In genomic region chr1:219773775-219774174, GRCh38 we compare ENCODE assay signal across 1 cellular context.
TF ChIP-seq lines count a peak whose summit lies in the region.

No MANE protein-coding gene starts in this region.

TF ChIP-seq in GM12878, 131 proteins besides CTCF, POLR2A, EP300 and RAD21 (continued from another document and continues in another):
- TF ChIP-seq ZBTB11 (CRISPR knock-in tag; IDR thresholded peaks at IDR 0.05) (no peak), PAX8 (IDR thresholded peaks at IDR 0.05) (no peak), HSF1 (IDR thresholded peaks at IDR 0.05; ENCODE audit: low read depth, low read length) (no peak), GATAD2B (conservative IDR thresholded peaks at IDR 0.05; ENCODE audit: low read depth) (no peak), MEF2A (IDR thresholded peaks at IDR 0.05; ENCODE audit: insufficient read depth, low read depth, low read length) (0 out of 2 replicates have a peak, but pooled peaks have one; percentile 27), SRF (IDR thresholded peaks at IDR 0.05; ENCODE audit: low read depth in 2 of 2, low read length in 2 of 2) (no peak), ZNF24 (IDR thresholded peaks at IDR 0.05) (no peak), BCL11A (IDR thresholded peaks at IDR 0.05; ENCODE audit: low read depth, low read length) (no peak), IRF3 (IDR thresholded peaks at IDR 0.05) (no peak), RAD51 (IDR thresholded peaks at IDR 0.05) (no peak), CBX5 (IDR thresholded peaks at IDR 0.05; ENCODE audit: low read depth) (no peak), BACH1 (IDR thresholded peaks at IDR 0.05; ENCODE audit: borderline replicate concordance) (no peak), ASH2L (IDR thresholded peaks at IDR 0.05; ENCODE audit: borderline replicate concordance, low read depth) (no peak), DPF2 (IDR thresholded peaks at IDR 0.05) (no peak), POU2F2 (IDR thresholded peaks at IDR 0.05; ENCODE audit: borderline replicate concordance, low read depth, low read length) (peak; percentile 94), ETV6 (conservative IDR thresholded peaks at IDR 0.05 in 1 of 2, IDR thresholded peaks at IDR 0.05 in 1 of 2; ENCODE audit: borderline replicate concordance in 1 of 2, low read depth in 1 of 2) (no peak), MXI1 (IDR thresholded peaks at IDR 0.05; ENCODE audit: low read depth, low read length) (no peak), IKZF2 (IDR thresholded peaks at IDR 0.05) (peak; percentile 28 to 62; a peak in 3 of 4 replicates), CBFB (IDR thresholded peaks at IDR 0.05; ENCODE audit: low read depth) (no peak), RCOR1 (conservative IDR thresholded peaks at IDR 0.05; ENCODE audit: low read depth, low read length) (no peak), SIN3A (IDR thresholded peaks at IDR 0.05; ENCODE audit: low read depth, low read length) (no peak), EGR1 (IDR thresholded peaks at IDR 0.05; ENCODE audit: borderline replicate concordance in 1 of 2, low read depth in 2 of 2, low read length in 2 of 2) (no peak), NR2C1 (IDR thresholded peaks at IDR 0.05) (no peak), NRF1 (conservative IDR thresholded peaks at IDR 0.05; ENCODE audit: low read depth, low read length) (no peak), HDAC6 (IDR thresholded peaks at IDR 0.05; ENCODE audit: unreplicated experiment) (no peak), JUND (IDR thresholded peaks at IDR 0.05; ENCODE audit: low read depth, low read length) (no peak), TAF1 (IDR thresholded peaks at IDR 0.05; ENCODE audit: borderline replicate concordance, low read depth, low read length) (no peak), YY1 (IDR thresholded peaks at IDR 0.05; ENCODE audit: low read depth, low read length) (no peak), IKZF1 (conservative IDR thresholded peaks at IDR 0.05) (0 out of 2 replicates have a peak, but pooled peaks have one; percentile 9), ZBTB40 (IDR thresholded peaks at IDR 0.05; ENCODE audit: borderline replicate concordance) (no peak; the same call in 1 of the 2 replicates), POLR2AphosphoS2 (IDR thresholded peaks at IDR 0.05; ENCODE audit: low read depth, low read length) (no peak), RUNX3 (IDR thresholded peaks at IDR 0.05; ENCODE audit: low read length) (peak; percentile 88), FOS (IDR thresholded peaks at IDR 0.05; ENCODE audit: borderline replicate concordance, extremely low read depth, insufficient read length) (no peak), MYC (IDR thresholded peaks at IDR 0.05; ENCODE audit: insufficient read depth, insufficient read length, insufficient replicate concordance, low read length, severe bottlenecking) (no peak), HCFC1 (IDR thresholded peaks at IDR 0.05; ENCODE audit: low read length) (no peak), PRDM15 (CRISPR knock-in tag; IDR thresholded peaks at IDR 0.05) (no peak), RELB (IDR thresholded peaks at IDR 0.05; ENCODE audit: low read depth) (peak; percentile 51; the same call in 1 of the 2 replicates), SP1 (IDR thresholded peaks at IDR 0.05; ENCODE audit: low read depth, low read length) (no peak), SMC3 (IDR thresholded peaks at IDR 0.05; ENCODE audit: borderline replicate concordance, low read length) (no peak), IRF4 (IDR thresholded peaks at IDR 0.05; ENCODE audit: low read depth, low read length) (0 out of 2 replicates have a peak, but pooled peaks have one; percentile 26), KLF5 (IDR thresholded peaks at IDR 0.05; ENCODE audit: partially characterized antibody) (no peak), POLR2AphosphoS5 (IDR thresholded peaks at IDR 0.05; ENCODE audit: low read length) (no peak), TCF7 (IDR thresholded peaks at IDR 0.05; ENCODE audit: borderline replicate concordance) (no peak), LARP7 (IDR thresholded peaks at IDR 0.05) (no peak), EED (IDR thresholded peaks at IDR 0.05; ENCODE audit: low read depth) (no peak), ZNF217 (IDR thresholded peaks at IDR 0.05) (peak; percentile 86), ZSCAN29 (IDR thresholded peaks at IDR 0.05) (no peak), MEF2B (IDR thresholded peaks at IDR 0.05; ENCODE audit: partially characterized antibody, poor library complexity, severe bottlenecking) (peak; percentile 96), JUNB (IDR thresholded peaks at IDR 0.05) (no peak), ZNF592 (IDR thresholded peaks at IDR 0.05) (no peak)
